1 cellular context compared by ENCODE assay signal in genomic region chr13:111153279-111153976, GRCh38.
TF ChIP-seq lines count a peak whose summit lies in the region.

No MANE protein-coding gene starts in this region.

TF ChIP-seq in SK-N-SH, 30 proteins besides CTCF, POLR2A, EP300 and RAD21 (continued from another document):
- TF ChIP-seq FOXM1 (IDR thresholded peaks at IDR 0.05; ENCODE audit: low read depth) (peak; percentile 49; the same call in 1 of the 2 replicates), TEAD4 (IDR thresholded peaks at IDR 0.05; ENCODE audit: borderline replicate concordance, insufficient read depth) (no peak), NRF1 (IDR thresholded peaks at IDR 0.05; ENCODE audit: low read depth, low read length) (no peak), ZBTB33 (IDR thresholded peaks at IDR 0.05; ENCODE audit: borderline replicate concordance, low read depth) (peak; percentile 69; the same call in 1 of the 2 replicates), SIN3A (IDR thresholded peaks at IDR 0.05; ENCODE audit: borderline replicate concordance, low read depth, low read length) (peak; percentile 52; the same call in 1 of the 2 replicates), PBX3 (IDR thresholded peaks at IDR 0.05) (no peak), JUND (IDR thresholded peaks at IDR 0.05) (0 out of 2 replicates have a peak, but pooled peaks have one; percentile 6), TAF1 (IDR thresholded peaks at IDR 0.05; ENCODE audit: borderline replicate concordance, low read depth, low read length) (peak; percentile 54; the same call in 1 of the 2 replicates), RCOR1 (IDR thresholded peaks at IDR 0.05; ENCODE audit: low read length) (no peak), FOXJ3 (CRISPR knock-in tag; IDR thresholded peaks at IDR 0.05) (no peak), GATA2 (CRISPR knock-in tag; IDR thresholded peaks at IDR 0.05) (0 out of 2 replicates have a peak, but pooled peaks have one; percentile 2), EZH2phosphoT487 (IDR thresholded peaks at IDR 0.05; ENCODE audit: borderline replicate concordance, low read depth) (no peak), GABPA (IDR thresholded peaks at IDR 0.05; ENCODE audit: low read depth) (peak; percentile 90), YY1 (IDR thresholded peaks at IDR 0.05; ENCODE audit: low read depth) (peak; percentile 43; the same call in 1 of the 2 replicates), ELF1 (IDR thresholded peaks at IDR 0.05) (peak; percentile 96), RFX5 (IDR thresholded peaks at IDR 0.05; ENCODE audit: low read length) (no peak), POLR2AphosphoS5 (IDR thresholded peaks at IDR 0.05; ENCODE audit: low read depth, low read length) (peak; percentile 92), RXRA (IDR thresholded peaks at IDR 0.05; ENCODE audit: borderline replicate concordance, low read depth) (peak; percentile 21; the same call in 1 of the 2 replicates)
TF ChIP-seq in SK-N-SH: peak in this region for 14.
